Comparison of ENCODE assay signal across 8 cellular contexts in the genomic region with DNA sequence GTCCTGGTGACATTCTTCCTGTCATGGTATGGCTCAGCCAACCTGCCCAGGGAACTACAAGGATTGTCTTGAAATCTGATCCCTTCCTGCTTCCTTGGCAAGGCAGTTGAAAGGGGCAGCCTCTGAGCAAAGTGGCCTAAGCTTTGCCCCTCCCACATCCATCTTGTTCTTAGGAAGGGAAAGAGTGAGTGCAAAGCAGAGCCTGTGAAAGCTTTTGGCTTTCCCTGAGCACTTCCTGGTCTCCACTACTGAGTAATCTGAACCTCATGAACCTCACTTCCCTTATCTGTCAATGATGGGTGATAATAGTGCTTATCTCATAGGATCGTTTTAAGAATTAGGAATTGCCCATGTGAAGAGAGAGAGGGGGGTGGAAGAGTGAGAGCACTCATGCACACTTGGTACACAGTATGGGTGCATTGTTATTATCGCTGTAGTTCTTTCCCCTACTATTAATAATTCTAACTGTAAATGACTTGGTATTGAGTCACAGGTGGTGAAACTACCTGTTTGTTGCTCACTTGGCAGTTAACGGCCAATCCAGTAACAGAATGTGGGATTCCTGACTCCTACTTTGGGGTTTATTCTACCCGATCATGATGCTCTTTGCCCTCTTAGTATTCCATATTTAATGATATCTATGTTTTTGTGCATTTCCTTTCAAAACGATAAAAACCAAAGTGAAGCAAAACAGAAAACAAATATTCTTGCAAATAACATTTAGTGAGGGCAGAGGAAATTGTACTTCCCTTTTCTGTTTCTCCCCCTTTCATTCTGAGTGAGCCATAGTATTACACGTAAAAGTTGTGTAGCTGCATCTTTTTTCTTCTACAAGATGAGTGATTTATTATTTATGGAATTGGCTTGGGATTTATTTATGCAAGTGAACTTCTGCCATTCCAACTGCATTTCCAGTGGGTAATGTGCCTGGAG.
DNase-seq lines count a peak whose midpoint lies in the region; ATAC-seq and TF ChIP-seq lines count a peak whose summit lies in the region.

No MANE protein-coding gene starts in this region.

- peaks cover 5% of the 10 kb centered on the region for H3K9me3 Mint-ChIP-seq in WTC11

- H3K4me1 ChIP-seq in right atrium auricular region: no peaks in the 10 kb centered on the region

- H3K4me3 ChIP-seq in right atrium auricular region: no peak overlapping the region
- H3K4me3 ChIP-seq in brain microvascular endothelial cell (ENCODE audit: low read depth, low read length): no peak overlapping the region

- no peak overlapping the region for H3K4me3 Mint-ChIP-seq in WTC11

- H3K27ac ChIP-seq in right atrium auricular region (no peak overlapping the region), brain microvascular endothelial cell (no peak overlapping the region)

- in situ Hi-C loops in brain microvascular endothelial cell (cut with HindIII; ENCODE audit: low pct_ligation_motif_present, low sequenced_read_pairs): no loop called here

- POLR2A ChIA-PET in WTC11 (lab: Charles Lee): no interaction called here

- H3K27me3 Mint-ChIP-seq in WTC11 (ENCODE audit: low read depth): no peaks in the 10 kb centered on the region

- TF ChIP-seq CTCF in WTC11 (IDR thresholded peaks at IDR 0.05) (no peak), right atrium auricular region (IDR thresholded peaks at IDR 0.05) (no peak), brain microvascular endothelial cell (IDR thresholded peaks at IDR 0.05; ENCODE audit: low read depth, low read length, missing control alignments) (no peak)

- CTCF ChIA-PET in WTC11 (lab: Charles Lee): interaction anchor here (0.5 kb wide), 1 partner anchor 212 kb away, joined by 3 read pairs; no protein-coding TSS in a partner anchor

- H3K4me1 Mint-ChIP-seq in WTC11: peaks cover 25% of the 10 kb centered on the region

- no peaks in the 10 kb centered on the region for H3K36me3 ChIP-seq in right atrium auricular region
- no peaks in the 10 kb centered on the region for H3K36me3 ChIP-seq in brain microvascular endothelial cell (replicated peaks)

- H3K27me3 ChIP-seq in right atrium auricular region (no peaks in the 10 kb centered on the region), brain microvascular endothelial cell (replicated peaks) (no peaks in the 10 kb centered on the region)

- peak; percentile 64 for ATAC-seq in GM19438 (IDR thresholded peaks at IDR 0.05; ENCODE audit: low read depth, unreplicated experiment)
- peak; percentile 79 for ATAC-seq in HG03342 (IDR thresholded peaks at IDR 0.05; ENCODE audit: unreplicated experiment)
- peak; percentile 100 for ATAC-seq in WTC11

- DNase-seq in D341Med (ENCODE audit: low spot score) (peak; percentile 51), WTC11 (ENCODE audit: low spot score) (peak; percentile 29), SIG-M5 (lab: John Stamatoyannopoulos, UW) (no peak), right atrium auricular region (ENCODE audit: low spot score) (no peak), amygdala (lab: John Stamatoyannopoulos, UW) (no peak), brain microvascular endothelial cell (no peak)

- no peaks in the 10 kb centered on the region for H3K9me3 ChIP-seq in right atrium auricular region

- peak overlapping the region; percentile 70; the same call in 1 of the 2 replicates for H3K27ac Mint-ChIP-seq in WTC11

- H3K36me3 Mint-ChIP-seq in WTC11: no peaks in the 10 kb centered on the region

TF ChIP-seq in WTC11, 78 proteins besides CTCF, POLR2A, EP300 and RAD21:
- TF ChIP-seq ZNF532 (CRISPR knock-in tag; IDR thresholded peaks at IDR 0.05; ENCODE audit: borderline replicate concordance): no peak
- TF ChIP-seq ESRRA (CRISPR knock-in tag; IDR thresholded peaks at IDR 0.05; ENCODE audit: borderline replicate concordance): no peak
- no peak for TF ChIP-seq TCF7 (CRISPR knock-in tag; IDR thresholded peaks at IDR 0.05; ENCODE audit: low read depth)
- no peak for TF ChIP-seq TEAD1 (CRISPR knock-in tag; IDR thresholded peaks at IDR 0.05)
- no peak for TF ChIP-seq FOXJ3 (CRISPR knock-in tag; IDR thresholded peaks at IDR 0.05; ENCODE audit: borderline replicate concordance)
- TF ChIP-seq CDX4 (CRISPR knock-in tag; IDR thresholded peaks at IDR 0.05; ENCODE audit: borderline replicate concordance): no peak
- no peak for TF ChIP-seq ELF4 (CRISPR knock-in tag; IDR thresholded peaks at IDR 0.05; ENCODE audit: low read depth)
- no peak for TF ChIP-seq CREB1 (CRISPR knock-in tag; IDR thresholded peaks at IDR 0.05)
- TF ChIP-seq GABPB1 (CRISPR knock-in tag; IDR thresholded peaks at IDR 0.05): no peak
- TF ChIP-seq GRHL2 (CRISPR knock-in tag; IDR thresholded peaks at IDR 0.05; ENCODE audit: insufficient replicate concordance, severe bottlenecking): no peak
- TF ChIP-seq TEAD4 (CRISPR knock-in tag; IDR thresholded peaks at IDR 0.05): no peak
- TF ChIP-seq JAZF1 (CRISPR knock-in tag; IDR thresholded peaks at IDR 0.05): no peak

Comparison
In these comparisons a context has a peak if more than half of its experiments do, and no peak if none do; other contexts are left out.
1. DNase-seq: peak in D341Med (single experiment) and WTC11 (single experiment); none in SIG-M5 (single experiment), right atrium auricular region (single experiment), amygdala (0 of 56) and brain microvascular endothelial cell (single experiment).
2. Peak in every context shown above with its lines, with median percentiles within 50 percentile points of each other: ATAC-seq.